ENCODE assay signal across 9 cellular contexts in genomic region chr3:128994173-128994512, GRCh38. TPM values are rescaled to one million over a fixed set of nuclear protein-coding genes. Genes with fewer than 3 reads are reported as not detected.
DNase-seq lines count a peak whose midpoint lies in the region; ATAC-seq, FAIRE-seq and TF ChIP-seq lines count a peak whose summit lies in the region.
"Had no signal": no experiment of that assay in that cellular context is flagged by ENCODE, and none has a peak within 500 bp of the region (broad histone marks: within the 10 kb centered on the region; RNA-seq: fewer than 3 reads in every experiment).

No MANE protein-coding gene starts in this region.

- TF ChIP-seq CTCF in astrocyte (IDR thresholded peaks at IDR 0.05; ENCODE audit: insufficient read depth, low read depth, low read length) = no peak
- TF ChIP-seq CTCF in lower lobe of right lung (IDR thresholded peaks at IDR 0.05) = no peak
- no peak for TF ChIP-seq CTCF in tibial nerve (IDR thresholded peaks at IDR 0.05)

- H3K36me3 ChIP-seq in astrocyte (ENCODE audit: insufficient read depth, low read length) (no peaks in the 10 kb centered on the region), lower lobe of right lung (no peaks in the 10 kb centered on the region), tibial nerve (no peaks in the 10 kb centered on the region)

- H3K4me1 ChIP-seq in astrocyte (ENCODE audit: insufficient read depth, low read length) = no peaks in the 10 kb centered on the region
- peaks cover 13% of the 10 kb centered on the region for H3K4me1 ChIP-seq in lower lobe of right lung
- peaks cover 0 to 21% (median 7%) of the 10 kb centered on the region in 4 donors for H3K4me1 ChIP-seq in tibial nerve

- no peak overlapping the region for H3K27ac ChIP-seq in astrocyte (ENCODE audit: low read depth, low read length)
- H3K27ac ChIP-seq in lower lobe of right lung = no peak overlapping the region
- no peak overlapping the region for H3K27ac ChIP-seq in tibial nerve

- H3K27me3 ChIP-seq in astrocyte (ENCODE audit: insufficient read depth, low read length) = peaks cover 41% of the 10 kb centered on the region
- H3K27me3 ChIP-seq in lower lobe of right lung (ENCODE audit: low read depth) = no peaks in the 10 kb centered on the region
- H3K27me3 ChIP-seq in tibial nerve = peaks cover 0 to 31% of the 10 kb centered on the region in 2 donors

- no peaks in the 10 kb centered on the region for H3K9me3 ChIP-seq in astrocyte (ENCODE audit: insufficient read depth, low read depth, low read length)
- H3K9me3 ChIP-seq in lower lobe of right lung = no peaks in the 10 kb centered on the region
- no peaks in the 10 kb centered on the region for H3K9me3 ChIP-seq in tibial nerve

- FAIRE-seq in astrocyte (lab: Jason Lieb, UNC) = no peak
- FAIRE-seq: D721Med had no signal

- no peak for TF ChIP-seq POLR2A in tibial nerve (IDR thresholded peaks at IDR 0.05)

- no peaks in the 10 kb centered on the region for H3K79me2 ChIP-seq in astrocyte (ENCODE audit: insufficient read depth, low read length)

- peaks cover 30% of the 10 kb centered on the region for H3K4me1 Mint-ChIP-seq in activated naive CD4-positive, alpha-beta T cell treated with anti-CD3 and anti-CD28 coated beads for 36 hours (ENCODE audit: low read depth)
- H3K4me1 Mint-ChIP-seq in astrocyte (ENCODE audit: low read depth, unreplicated experiment) = peaks cover 9% of the 10 kb centered on the region

- no peak for DNase-seq in activated naive CD4-positive, alpha-beta T cell treated with anti-CD3 and anti-CD28 coated beads for 36 hours
- no peak for DNase-seq in activated naive CD4-positive, alpha-beta T cell (lab: John Stamatoyannopoulos, UW)
- no peak for DNase-seq in astrocyte (ENCODE audit: low read depth)
- DNase-seq in lower lobe of right lung = no peak
- DNase-seq in tibial nerve (ENCODE audit: low spot score in 2 of 2) = no peak
- no peak for DNase-seq in SHP77 (lab: John Stamatoyannopoulos, UW)
- no peak for DNase-seq in GOT3 (lab: John Stamatoyannopoulos, UW)
- no peak for DNase-seq in activated CD8-positive, alpha-beta memory T cell treated with anti-CD3 and anti-CD28 coated beads, Interleukin-2, amount 50 U/mL, for 48 hours

- ATAC-seq in lower lobe of right lung = no peak

- WGBS in tibial nerve, 2 donors = 2 to 4% methylated on average over 13 of the region's 13 CpGs

- peak overlapping the region; percentile 88 for H3K4me2 ChIP-seq in astrocyte (ENCODE audit: low read length)

- H3K27ac Mint-ChIP-seq in activated naive CD4-positive, alpha-beta T cell treated with anti-CD3 and anti-CD28 coated beads for 36 hours = no peak overlapping the region
- no peak overlapping the region for H3K27ac Mint-ChIP-seq in astrocyte (ENCODE audit: unreplicated experiment)

- H3K4me3 ChIP-seq in astrocyte (ENCODE audit: insufficient read depth, low read depth, low read length) (peak overlapping the region; percentile 46), lower lobe of right lung (peak overlapping the region; percentile 44), tibial nerve (peak overlapping the region; percentile 18 to 53 (median 34))

- H3K4me3 Mint-ChIP-seq in activated naive CD4-positive, alpha-beta T cell treated with anti-CD3 and anti-CD28 coated beads for 36 hours = peak overlapping the region; percentile 68
- H3K4me3 Mint-ChIP-seq in astrocyte (ENCODE audit: unreplicated experiment) = peak overlapping the region; percentile 51

- peak overlapping the region; percentile 75 for H2AFZ ChIP-seq in astrocyte (ENCODE audit: low read depth, low read length)

- H3K36me3 Mint-ChIP-seq in activated naive CD4-positive, alpha-beta T cell treated with anti-CD3 and anti-CD28 coated beads for 36 hours (ENCODE audit: low read depth) = no peaks in the 10 kb centered on the region
- no peaks in the 10 kb centered on the region for H3K36me3 Mint-ChIP-seq in astrocyte (ENCODE audit: low read depth, unreplicated experiment)

- TF ChIP-seq EP300 in tibial nerve (IDR thresholded peaks at IDR 0.05) = no peak

- no peaks in the 10 kb centered on the region for H4K20me1 ChIP-seq in astrocyte (ENCODE audit: insufficient read depth, low read length)

- intact Hi-C loops in activated naive CD4-positive, alpha-beta T cell treated with anti-CD3 and anti-CD28 coated beads for 36 hours (cut with micrococcal nuclease) = loop anchor here (1.0 to 10.0 kb wide), 3 partner anchors 8 to 321 kb away; a partner anchor contains a TSS
- intact Hi-C loops in lower lobe of right lung (cut with DNase I) = no loop called here

- H3K9ac ChIP-seq in astrocyte (ENCODE audit: low read length) = peak overlapping the region; percentile 46

- CTCF ChIA-PET in activated naive CD4-positive, alpha-beta T cell treated with anti-CD3 and anti-CD28 coated beads for 36 hours (lab: Charles Lee) = interaction anchor here (0.6 to 4.0 kb wide), 7 partner anchors 13 to 253 kb away, joined by 3 to 30 read pairs (median 4); no protein-coding TSS in a partner anchor

- H3K9me3 Mint-ChIP-seq in activated naive CD4-positive, alpha-beta T cell treated with anti-CD3 and anti-CD28 coated beads for 36 hours = no peaks in the 10 kb centered on the region
- H3K9me3 Mint-ChIP-seq in astrocyte (ENCODE audit: unreplicated experiment) = no peaks in the 10 kb centered on the region

- no peaks in the 10 kb centered on the region for H3K27me3 Mint-ChIP-seq in activated naive CD4-positive, alpha-beta T cell treated with anti-CD3 and anti-CD28 coated beads for 36 hours (ENCODE audit: low read depth)
- peaks cover 27% of the 10 kb centered on the region for H3K27me3 Mint-ChIP-seq in astrocyte (ENCODE audit: low read depth, unreplicated experiment)

RNA-seq across cellular contexts. Expression of gene CFAP92, which starts 0.3 kb away (rescaled TPM):
- under 1 TPM; 0.32 to 0.48 TPM for total RNA-seq in activated naive CD4-positive, alpha-beta T cell treated with anti-CD3 and anti-CD28 coated beads for 36 hours
- total RNA-seq in astrocyte (0.10 and 0.52 TPM in 2 replicates), lower lobe of right lung (2.0 TPM), tibial nerve (under 1 TPM in 3 of 4 donors, not detected in 1; 0.22 to 0.78 (median 0.63) TPM)

RNA-seq across cellular contexts. Expression of gene EFCC1, which starts 7.0 kb away (rescaled TPM):
- total RNA-seq in activated naive CD4-positive, alpha-beta T cell treated with anti-CD3 and anti-CD28 coated beads for 36 hours = under 1 TPM; 0.10 to 0.20 TPM
- total RNA-seq in astrocyte (not detected in 2 replicates), lower lobe of right lung (12.1 TPM), tibial nerve (1 to 10 TPM in 3 of 4 donors, under 1 TPM in 1; 0.22 to 2.1 (median 1.9) TPM)
